ENCODE assay signal across 17 cellular contexts in the genomic region with DNA sequence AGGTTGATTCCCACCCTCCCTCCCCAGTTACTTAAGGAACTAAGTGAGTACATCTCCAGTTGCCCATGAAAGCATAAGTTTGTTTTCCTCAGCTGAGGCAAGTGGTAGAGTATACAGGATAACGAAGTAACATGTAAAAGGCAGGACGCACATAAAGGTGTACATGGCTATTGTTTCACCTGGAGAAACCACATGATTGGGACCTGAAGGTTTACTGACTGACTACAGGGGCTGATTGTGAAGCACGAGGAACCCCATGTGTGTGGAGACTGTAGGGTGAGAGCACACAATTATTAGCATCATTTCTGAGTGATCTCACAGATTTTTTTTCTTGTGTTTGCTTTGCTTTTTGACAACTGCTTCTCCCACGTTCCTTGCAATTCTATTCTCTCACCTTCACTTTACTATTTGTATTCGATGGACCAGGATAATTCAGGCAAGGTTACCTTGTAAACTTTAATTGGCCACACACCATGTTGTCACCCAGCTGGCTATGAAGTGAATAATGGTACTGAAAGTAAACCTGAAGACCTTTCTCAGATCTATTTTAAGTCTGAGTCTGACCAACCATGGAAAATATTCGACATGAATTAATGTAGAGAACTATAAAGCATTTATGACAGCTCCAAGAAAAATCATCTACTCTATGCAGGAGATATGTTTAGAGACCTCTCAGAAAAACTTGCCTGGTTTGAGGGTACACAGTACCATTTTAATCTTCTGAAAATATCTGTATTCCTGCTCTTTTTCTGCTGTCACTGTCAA.
DNase-seq lines count a peak whose midpoint lies in the region; ATAC-seq, FAIRE-seq and TF ChIP-seq lines count a peak whose summit lies in the region.
"Had no signal": no experiment of that assay in that cellular context is flagged by ENCODE, and none has a peak within 500 bp of the region (broad histone marks: within the 10 kb centered on the region; RNA-seq: fewer than 3 reads in every experiment).

No MANE protein-coding gene starts in this region.

- DNase-seq in SJCRH30 = no peak
- no peak for DNase-seq in psoas muscle
- DNase-seq in NCI-H2107 (lab: John Stamatoyannopoulos, UW) = no peak
- no peak for DNase-seq in HTR-8/SVneo (ENCODE audit: insufficient read length, low spot score)
- no peak for DNase-seq in AG08395 (ENCODE audit: low spot score)
- no peak for DNase-seq in NCI-H446 (lab: John Stamatoyannopoulos, UW)
- DNase-seq: activated CD4-positive, alpha-beta T cell treated with anti-CD3 and anti-CD28 coated beads, Interleukin-2, amount 10 ng/mL, durations not matched to agents 24 days and 14 days; activated T-cell treated with anti-CD3 and anti-CD28 coated beads for 4 hours; effector CD8-positive, alpha-beta T cell; GOT3; left lung; naive B cell; NCI-H1417 treated with DMSO at 0.1 percent for 48 hours had no signal

- peaks cover 13% of the 10 kb centered on the region for H3K36me3 ChIP-seq in SJCRH30
- H3K36me3 ChIP-seq in psoas muscle (ENCODE audit: insufficient read depth in 1 of 2, low read depth in 1 of 2) = peaks cover 6 to 42% of the 10 kb centered on the region in 2 donors
- H3K36me3 ChIP-seq: left lung had no signal

- H3K4me1 ChIP-seq in SJCRH30 (peaks cover 26% of the 10 kb centered on the region), psoas muscle (peaks cover 26% of the 10 kb centered on the region)

- intact Hi-C loops in psoas muscle (cut with DNase I) = loop anchor here in 1 of 2 donors (5.0 kb wide), 1 partner anchor 51 kb away; no protein-coding TSS in a partner anchor

- FAIRE-seq in HTR-8/SVneo (lab: Jason Lieb, UNC) = no peak
- FAIRE-seq: bronchial epithelial cell, GM18507 had no signal

- H3K27ac ChIP-seq in SJCRH30 (peak overlapping the region; percentile 42), psoas muscle (peak overlapping the region; percentile 98)
- H3K27ac ChIP-seq: left lung had no signal

- ATAC-seq in GM18867 (IDR thresholded peaks at IDR 0.05; ENCODE audit: unreplicated experiment) = peak; percentile 69
- ATAC-seq in HG02623 (IDR thresholded peaks at IDR 0.05; ENCODE audit: unreplicated experiment) = peak; percentile 41
- ATAC-seq in psoas muscle = peak in 3 of 4 donors; percentile 9 to 45 (median 23)
- ATAC-seq: left lung had no signal

- 28 to 41% (median 35%) methylated on average over 6 of the region's 6 CpGs for WGBS in psoas muscle, 3 donors

- no peaks in the 10 kb centered on the region for H3K9me3 ChIP-seq in SJCRH30 (replicated peaks)
- no peaks in the 10 kb centered on the region for H3K9me3 ChIP-seq in psoas muscle
- H3K9me3 ChIP-seq: left lung had no signal

- TF ChIP-seq CTCF in psoas muscle (IDR thresholded peaks at IDR 0.05) = no peak

- H3K27me3 ChIP-seq in SJCRH30 (no peaks in the 10 kb centered on the region), psoas muscle (ENCODE audit: insufficient read depth in 3 of 3, low read length in 2 of 3) (no peaks in the 10 kb centered on the region)
- H3K27me3 ChIP-seq: left lung had no signal

- H3K4me3 ChIP-seq in SJCRH30 (no peak overlapping the region), psoas muscle (peak overlapping the region; percentile 77)
- H3K4me3 ChIP-seq: left lung had no signal
